Comparison of ENCODE assay signal across 17 cellular contexts in genomic region chr18:66601649-66602048, GRCh38. TPM values are rescaled to one million over a fixed set of nuclear protein-coding genes. Genes with fewer than 3 reads are reported as not detected.
DNase-seq lines count a peak whose midpoint lies in the region; ATAC-seq and TF ChIP-seq lines count a peak whose summit lies in the region.
"Had no signal": no experiment of that assay in that cellular context is flagged by ENCODE, and none has a peak within 500 bp of the region (broad histone marks: within the 10 kb centered on the region; RNA-seq: fewer than 3 reads in every experiment).

No MANE protein-coding gene starts in this region.

- 30% methylated on average over 3 of the region's 3 CpGs for WGBS in right cardiac atrium

- no peaks in the 10 kb centered on the region for H3K79me2 ChIP-seq in neural progenitor cell (ENCODE audit: low read depth)

- TF ChIP-seq CTCF in neural progenitor cell (IDR thresholded peaks at IDR 0.05): no peak

- no peaks in the 10 kb centered on the region for H3K36me3 Mint-ChIP-seq in neural progenitor cell
- H3K36me3 Mint-ChIP-seq in activated T-helper 1 cell treated with anti-CD3 and anti-CD28 coated beads, Interleukin-12 subunit alpha, Interleukin-12 subunit beta, Interleukin-2, Interleukin-4 antibody, amounts not matched to agents 30 ng/mL and 10 ng/mL and 1 ng/mL, durations not matched to agents 14 hours and 24 hours and 36 hours (ENCODE audit: low read depth): no peaks in the 10 kb centered on the region

- no peak overlapping the region for H3K27ac Mint-ChIP-seq in neural progenitor cell
- no peak overlapping the region for H3K27ac Mint-ChIP-seq in activated T-helper 1 cell treated with anti-CD3 and anti-CD28 coated beads, Interleukin-12 subunit alpha, Interleukin-12 subunit beta, Interleukin-2, Interleukin-4 antibody, amounts not matched to agents 30 ng/mL and 10 ng/mL and 1 ng/mL, durations not matched to agents 14 hours and 24 hours and 36 hours

- peak overlapping the region; percentile 71 for H3K4me3 ChIP-seq in right cardiac atrium (ENCODE audit: low read length)
- H3K4me3 ChIP-seq in neural progenitor cell: no peak overlapping the region

- peak overlapping the region; percentile 66 for H2AFZ ChIP-seq in neural progenitor cell (replicated peaks)

- no peaks in the 10 kb centered on the region for H3K36me3 ChIP-seq in neural progenitor cell

- ATAC-seq in right cardiac atrium (no peak), Right ventricle myocardium inferior (no peak), GM19351 (IDR thresholded peaks at IDR 0.05; ENCODE audit: unreplicated experiment) (no peak)

- H4K20me1 ChIP-seq in neural progenitor cell (ENCODE audit: low read depth): no peaks in the 10 kb centered on the region

- intact Hi-C loops in right cardiac atrium (cut with DNase I) (no loop called here), Right ventricle myocardium inferior (cut with DNase I) (loop anchor here (10.0 kb wide), 1 partner anchor 123 kb away; no protein-coding TSS in a partner anchor)
- intact Hi-C loops in activated T-helper 1 cell treated with anti-CD3 and anti-CD28 coated beads, Interleukin-12 subunit alpha, Interleukin-12 subunit beta, Interleukin-2, Interleukin-4 antibody, amounts not matched to agents 30 ng/mL and 10 ng/mL and 1 ng/mL, durations not matched to agents 14 hours and 24 hours and 36 hours (cut with micrococcal nuclease): no loop called here

- H3K27me3 ChIP-seq in right cardiac atrium (ENCODE audit: control insufficient read depth, insufficient read depth) (no peaks in the 10 kb centered on the region), neural progenitor cell (no peaks in the 10 kb centered on the region)

- DNase-seq in right cardiac atrium (no peak), Right ventricle myocardium inferior (ENCODE audit: missing footprints) (no peak), caudate nucleus (lab: John Stamatoyannopoulos, UW) (no peak), neural progenitor cell (ENCODE audit: low spot score) (no peak), NCI-H2171 treated with DMSO at 0.1 percent for 48 hours (lab: John Stamatoyannopoulos, UW) (no peak)
- DNase-seq in activated T-helper 1 cell treated with anti-CD3 and anti-CD28 coated beads, Interleukin-12 subunit alpha, Interleukin-12 subunit beta, Interleukin-2, Interleukin-4 antibody, amounts not matched to agents 30 ng/mL and 10 ng/mL and 1 ng/mL, durations not matched to agents 14 hours and 24 hours and 36 hours (ENCODE audit: low spot score): no peak
- DNase-seq: GF-D8, NCI-H1092, NCI-H146, NCI-H2081, NCI-H226, NCI-H524 treated with DMSO at 0.1 percent for 48 hours had no signal

- H3K4me1 Mint-ChIP-seq in neural progenitor cell: no peaks in the 10 kb centered on the region
- no peaks in the 10 kb centered on the region for H3K4me1 Mint-ChIP-seq in activated T-helper 1 cell treated with anti-CD3 and anti-CD28 coated beads, Interleukin-12 subunit alpha, Interleukin-12 subunit beta, Interleukin-2, Interleukin-4 antibody, amounts not matched to agents 30 ng/mL and 10 ng/mL and 1 ng/mL, durations not matched to agents 14 hours and 24 hours and 36 hours (ENCODE audit: low read depth)

- H3K9me3 Mint-ChIP-seq in neural progenitor cell: peaks cover 4% of the 10 kb centered on the region
- H3K9me3 Mint-ChIP-seq in activated T-helper 1 cell treated with anti-CD3 and anti-CD28 coated beads, Interleukin-12 subunit alpha, Interleukin-12 subunit beta, Interleukin-2, Interleukin-4 antibody, amounts not matched to agents 30 ng/mL and 10 ng/mL and 1 ng/mL, durations not matched to agents 14 hours and 24 hours and 36 hours: peaks cover 3% of the 10 kb centered on the region

- no peak overlapping the region for H3K4me3 Mint-ChIP-seq in neural progenitor cell
- no peak overlapping the region for H3K4me3 Mint-ChIP-seq in activated T-helper 1 cell treated with anti-CD3 and anti-CD28 coated beads, Interleukin-12 subunit alpha, Interleukin-12 subunit beta, Interleukin-2, Interleukin-4 antibody, amounts not matched to agents 30 ng/mL and 10 ng/mL and 1 ng/mL, durations not matched to agents 14 hours and 24 hours and 36 hours

- H3K4me1 ChIP-seq in right cardiac atrium (ENCODE audit: control insufficient read depth, insufficient read depth, low read length) (no peaks in the 10 kb centered on the region), neural progenitor cell (no peaks in the 10 kb centered on the region)

- no peak overlapping the region for H3K4me2 ChIP-seq in neural progenitor cell

- no peak overlapping the region for H3K27ac ChIP-seq in right cardiac atrium (ENCODE audit: low read length)
- peak overlapping the region; percentile 32 for H3K27ac ChIP-seq in caudate nucleus (ENCODE audit: low read depth, low read length)
- H3K27ac ChIP-seq in neural progenitor cell: no peak overlapping the region
- H3K27ac ChIP-seq: C4-2B had no signal

- no peak overlapping the region for H3K9ac ChIP-seq in neural progenitor cell

- H3K9me3 ChIP-seq in right cardiac atrium (ENCODE audit: control insufficient read depth, low read length) (no peaks in the 10 kb centered on the region), neural progenitor cell (ENCODE audit: low read depth) (no peaks in the 10 kb centered on the region)

- H3K27me3 Mint-ChIP-seq in neural progenitor cell (ENCODE audit: insufficient read depth, low read depth): no peaks in the 10 kb centered on the region
- no peaks in the 10 kb centered on the region for H3K27me3 Mint-ChIP-seq in activated T-helper 1 cell treated with anti-CD3 and anti-CD28 coated beads, Interleukin-12 subunit alpha, Interleukin-12 subunit beta, Interleukin-2, Interleukin-4 antibody, amounts not matched to agents 30 ng/mL and 10 ng/mL and 1 ng/mL, durations not matched to agents 14 hours and 24 hours and 36 hours (ENCODE audit: insufficient read depth)

- H3F3A ChIP-seq in neural progenitor cell (ENCODE audit: low read depth): no peaks in the 10 kb centered on the region

RNA-seq across cellular contexts. Expression of gene CDH19, which starts 2.2 kb away (rescaled TPM):
- total RNA-seq in right cardiac atrium: 10 to 100 TPM; 23.8 to 98.0 (median 35.6) TPM
- 29.8 TPM for polyA plus RNA-seq in right cardiac atrium
- total RNA-seq in Right ventricle myocardium inferior: 25.1 TPM
- not detected in 2 replicates for total RNA-seq in neural progenitor cell (ENCODE audit: low replicate concordance)
- not detected in 2 replicates for total RNA-seq in activated T-helper 1 cell treated with anti-CD3 and anti-CD28 coated beads, Interleukin-12 subunit alpha, Interleukin-12 subunit beta, Interleukin-2, Interleukin-4 antibody, amounts not matched to agents 30 ng/mL and 10 ng/mL and 1 ng/mL, durations not matched to agents 14 hours and 24 hours and 36 hours
- total RNA-seq: Daoy, MCF 10A, OCI-LY7 had no signal

Comparison
In these comparisons a context has a peak if more than half of its experiments do, and no peak if none do; other contexts are left out.
1. RNA of gene CDH19, which starts 2.2 kb away (total RNA-seq): 23.8 to 98.0 TPM in right cardiac atrium and 25.1 TPM in Right ventricle myocardium inferior (single experiment); not detected in neural progenitor cell and not detected in activated T-helper 1 cell treated with anti-CD3 and anti-CD28 coated beads, Interleukin-12 subunit alpha, Interleukin-12 subunit beta, Interleukin-2, Interleukin-4 antibody, amounts not matched to agents 30 ng/mL and 10 ng/mL and 1 ng/mL, durations not matched to agents 14 hours and 24 hours and 36 hours; every median in the first group is over 10 times any median in the second.